1 cellular context compared by ENCODE assay signal in genomic region chr11:65540290-65541092, GRCh38.
TF ChIP-seq lines count a peak whose summit lies in the region.

No MANE protein-coding gene starts in this region.

TF ChIP-seq in K562, 482 proteins besides CTCF, POLR2A, EP300 and RAD21 (continued from another document and continues in another):
- no peak for TF ChIP-seq CUX1 (CRISPR knock-in tag; IDR thresholded peaks at IDR 0.05)
- no peak for TF ChIP-seq ZNF57 (CRISPR knock-in tag; IDR thresholded peaks at IDR 0.05)
- peak; percentile 84 for TF ChIP-seq SMAD4 (CRISPR knock-in tag; conservative IDR thresholded peaks at IDR 0.05)
- TF ChIP-seq MAFG (tag; conservative IDR thresholded peaks at IDR 0.05) = no peak
- TF ChIP-seq ZNF707 (CRISPR knock-in tag; conservative IDR thresholded peaks at IDR 0.05) = no peak
- TF ChIP-seq NFATC3 (IDR thresholded peaks at IDR 0.05) = peak; percentile 80; the same call in 1 of the 2 replicates
- TF ChIP-seq GTF2A2 (tag; IDR thresholded peaks at IDR 0.05) = no peak
- TF ChIP-seq, protein P1, sequence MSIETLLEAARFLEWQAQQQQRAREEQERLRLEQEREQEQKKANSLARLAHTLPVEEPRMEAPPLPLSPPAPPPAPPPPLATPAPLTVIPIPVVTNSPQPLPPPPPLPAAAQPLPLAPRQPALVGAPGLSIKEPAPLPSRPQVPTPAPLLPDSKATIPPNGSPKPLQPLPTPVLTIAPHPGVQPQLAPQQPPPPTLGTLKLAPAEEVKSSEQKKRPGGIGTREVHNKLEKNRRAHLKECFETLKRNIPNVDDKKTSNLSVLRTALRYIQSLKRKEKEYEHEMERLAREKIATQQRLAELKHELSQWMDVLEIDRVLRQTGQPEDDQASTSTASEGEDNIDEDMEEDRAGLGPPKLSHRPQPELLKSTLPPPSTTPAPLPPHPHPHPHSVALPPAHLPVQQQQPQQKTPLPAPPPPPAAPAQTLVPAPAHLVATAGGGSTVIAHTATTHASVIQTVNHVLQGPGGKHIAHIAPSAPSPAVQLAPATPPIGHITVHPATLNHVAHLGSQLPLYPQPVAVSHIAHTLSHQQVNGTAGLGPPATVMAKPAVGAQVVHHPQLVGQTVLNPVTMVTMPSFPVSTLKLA (conservative IDR thresholded peaks at IDR 0.05) = peak; percentile 81 to 90
- TF ChIP-seq BRF1 (IDR thresholded peaks at IDR 0.05; ENCODE audit: borderline replicate concordance, extremely low read depth, insufficient read length) = no peak
- peak; percentile 88 for TF ChIP-seq CC2D1A (IDR thresholded peaks at IDR 0.05)
- TF ChIP-seq ZNF668 (CRISPR knock-in tag; IDR thresholded peaks at IDR 0.05) = no peak
- no peak for TF ChIP-seq XRCC3 (IDR thresholded peaks at IDR 0.05)
- TF ChIP-seq ZNF785 (CRISPR knock-in tag; IDR thresholded peaks at IDR 0.05) = no peak
- peak; percentile 26; the same call in 1 of the 2 replicates for TF ChIP-seq ZBTB17 (CRISPR knock-in tag; IDR thresholded peaks at IDR 0.05)
- TF ChIP-seq ZNF507 (tag; conservative IDR thresholded peaks at IDR 0.05) = no peak
- no peak for TF ChIP-seq CCAR2 (IDR thresholded peaks at IDR 0.05; ENCODE audit: low read depth, low read length)
- TF ChIP-seq, protein P2, sequence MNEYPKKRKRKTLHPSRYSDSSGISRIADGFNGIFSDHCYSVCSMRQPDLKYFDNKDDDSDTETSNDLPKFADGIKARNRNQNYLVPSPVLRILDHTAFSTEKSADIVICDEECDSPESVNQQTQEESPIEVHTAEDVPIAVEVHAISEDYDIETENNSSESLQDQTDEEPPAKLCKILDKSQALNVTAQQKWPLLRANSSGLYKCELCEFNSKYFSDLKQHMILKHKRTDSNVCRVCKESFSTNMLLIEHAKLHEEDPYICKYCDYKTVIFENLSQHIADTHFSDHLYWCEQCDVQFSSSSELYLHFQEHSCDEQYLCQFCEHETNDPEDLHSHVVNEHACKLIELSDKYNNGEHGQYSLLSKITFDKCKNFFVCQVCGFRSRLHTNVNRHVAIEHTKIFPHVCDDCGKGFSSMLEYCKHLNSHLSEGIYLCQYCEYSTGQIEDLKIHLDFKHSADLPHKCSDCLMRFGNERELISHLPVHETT (CRISPR knock-in tag; conservative IDR thresholded peaks at IDR 0.05 in 1 of 2, IDR thresholded peaks at IDR 0.05 in 1 of 2) = peak in 1 of 2 experiments; percentile 93; a peak in 2 of 4 replicates
- no peak for TF ChIP-seq STAT5B (CRISPR knock-in tag; IDR thresholded peaks at IDR 0.05)
- peak; percentile 37 for TF ChIP-seq RBBP5 (IDR thresholded peaks at IDR 0.05; ENCODE audit: borderline replicate concordance, insufficient read depth, low read length, poor library complexity, severe bottlenecking)
- TF ChIP-seq SOX6 (IDR thresholded peaks at IDR 0.05) = peak; percentile 8; the same call in 1 of the 2 replicates
- TF ChIP-seq EGR1 (conservative IDR thresholded peaks at IDR 0.05) = peak; percentile 96
- TF ChIP-seq PRPF4 (IDR thresholded peaks at IDR 0.05; ENCODE audit: insufficient read depth, low read depth, low read length, poor library complexity, severe bottlenecking) = no peak
- TF ChIP-seq CLOCK (CRISPR knock-in tag; IDR thresholded peaks at IDR 0.05; ENCODE audit: borderline replicate concordance) = no peak
- TF ChIP-seq NFIX (CRISPR knock-in tag; IDR thresholded peaks at IDR 0.05; ENCODE audit: low read depth) = no peak
- TF ChIP-seq ZNF408 (CRISPR knock-in tag; IDR thresholded peaks at IDR 0.05; ENCODE audit: low read depth) = no peak
- no peak for TF ChIP-seq NCOA2 (IDR thresholded peaks at IDR 0.05; ENCODE audit: partially characterized antibody in 2 of 2)
- no peak for TF ChIP-seq TGIF2 (CRISPR knock-in tag; IDR thresholded peaks at IDR 0.05)
- TF ChIP-seq SP2 (IDR thresholded peaks at IDR 0.05; ENCODE audit: extremely low read depth, low read depth, low read length, poor library complexity, severe bottlenecking) = no peak
- TF ChIP-seq, protein P3, sequence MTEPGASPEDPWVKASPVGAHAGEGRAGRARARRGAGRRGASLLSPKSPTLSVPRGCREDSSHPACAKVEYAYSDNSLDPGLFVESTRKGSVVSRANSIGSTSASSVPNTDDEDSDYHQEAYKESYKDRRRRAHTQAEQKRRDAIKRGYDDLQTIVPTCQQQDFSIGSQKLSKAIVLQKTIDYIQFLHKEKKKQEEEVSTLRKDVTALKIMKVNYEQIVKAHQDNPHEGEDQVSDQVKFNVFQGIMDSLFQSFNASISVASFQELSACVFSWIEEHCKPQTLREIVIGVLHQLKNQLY (CRISPR knock-in tag; conservative IDR thresholded peaks at IDR 0.05) = no peak
- peak; percentile 27 for TF ChIP-seq ELF2 (CRISPR knock-in tag; IDR thresholded peaks at IDR 0.05)
- TF ChIP-seq TSC22D4 (tag; IDR thresholded peaks at IDR 0.05) = no peak
- no peak for TF ChIP-seq LEF1 (IDR thresholded peaks at IDR 0.05)
- TF ChIP-seq, protein P4, sequence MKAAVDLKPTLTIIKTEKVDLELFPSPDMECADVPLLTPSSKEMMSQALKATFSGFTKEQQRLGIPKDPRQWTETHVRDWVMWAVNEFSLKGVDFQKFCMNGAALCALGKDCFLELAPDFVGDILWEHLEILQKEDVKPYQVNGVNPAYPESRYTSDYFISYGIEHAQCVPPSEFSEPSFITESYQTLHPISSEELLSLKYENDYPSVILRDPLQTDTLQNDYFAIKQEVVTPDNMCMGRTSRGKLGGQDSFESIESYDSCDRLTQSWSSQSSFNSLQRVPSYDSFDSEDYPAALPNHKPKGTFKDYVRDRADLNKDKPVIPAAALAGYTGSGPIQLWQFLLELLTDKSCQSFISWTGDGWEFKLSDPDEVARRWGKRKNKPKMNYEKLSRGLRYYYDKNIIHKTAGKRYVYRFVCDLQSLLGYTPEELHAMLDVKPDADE (conservative IDR thresholded peaks at IDR 0.05; ENCODE audit: control insufficient read depth, low read depth, low read length) = peak; percentile 23; the same call in 1 of the 2 replicates
- no peak for TF ChIP-seq MEF2A (IDR thresholded peaks at IDR 0.05; ENCODE audit: control insufficient read depth, low read depth, low read length)
- no peak for TF ChIP-seq ZNF212 (CRISPR knock-in tag; IDR thresholded peaks at IDR 0.05)
- TF ChIP-seq ZZZ3 (IDR thresholded peaks at IDR 0.05) = no peak
- no peak for TF ChIP-seq ZBTB33 (CRISPR knock-in tag; IDR thresholded peaks at IDR 0.05)
- no peak; a peak in 1 of 4 replicates for TF ChIP-seq KDM4B (IDR thresholded peaks at IDR 0.05; ENCODE audit: borderline replicate concordance in 2 of 2, low read depth in 1 of 2)
- TF ChIP-seq TAF15 (IDR thresholded peaks at IDR 0.05; ENCODE audit: low read depth, low read length) = no peak
- no peak for TF ChIP-seq MECOM (CRISPR knock-in tag; IDR thresholded peaks at IDR 0.05)
- TF ChIP-seq ZNF780A (CRISPR knock-in tag; IDR thresholded peaks at IDR 0.05) = no peak
- TF ChIP-seq ZNF324 (CRISPR knock-in tag; IDR thresholded peaks at IDR 0.05) = no peak
- peak; percentile 50; the same call in 1 of the 2 replicates for TF ChIP-seq CEBPG (CRISPR knock-in tag; IDR thresholded peaks at IDR 0.05)
- peak in 1 of 2 experiments; percentile 70; a peak in 2 of 4 replicates for TF ChIP-seq CEBPG (tag; conservative IDR thresholded peaks at IDR 0.05 in 1 of 2, IDR thresholded peaks at IDR 0.05 in 1 of 2)
- TF ChIP-seq, protein P5, sequence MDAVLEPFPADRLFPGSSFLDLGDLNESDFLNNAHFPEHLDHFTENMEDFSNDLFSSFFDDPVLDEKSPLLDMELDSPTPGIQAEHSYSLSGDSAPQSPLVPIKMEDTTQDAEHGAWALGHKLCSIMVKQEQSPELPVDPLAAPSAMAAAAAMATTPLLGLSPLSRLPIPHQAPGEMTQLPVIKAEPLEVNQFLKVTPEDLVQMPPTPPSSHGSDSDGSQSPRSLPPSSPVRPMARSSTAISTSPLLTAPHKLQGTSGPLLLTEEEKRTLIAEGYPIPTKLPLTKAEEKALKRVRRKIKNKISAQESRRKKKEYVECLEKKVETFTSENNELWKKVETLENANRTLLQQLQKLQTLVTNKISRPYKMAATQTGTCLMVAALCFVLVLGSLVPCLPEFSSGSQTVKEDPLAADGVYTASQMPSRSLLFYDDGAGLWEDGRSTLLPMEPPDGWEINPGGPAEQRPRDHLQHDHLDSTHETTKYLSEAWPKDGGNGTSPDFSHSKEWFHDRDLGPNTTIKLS (IDR thresholded peaks at IDR 0.05; ENCODE audit: borderline replicate concordance, low read depth) = peak; percentile 35; the same call in 1 of the 2 replicates
- TF ChIP-seq ZNF274 (IDR thresholded peaks at IDR 0.05; ENCODE audit: borderline replicate concordance, low read depth, low read length) = no peak
- TF ChIP-seq, protein P6, sequence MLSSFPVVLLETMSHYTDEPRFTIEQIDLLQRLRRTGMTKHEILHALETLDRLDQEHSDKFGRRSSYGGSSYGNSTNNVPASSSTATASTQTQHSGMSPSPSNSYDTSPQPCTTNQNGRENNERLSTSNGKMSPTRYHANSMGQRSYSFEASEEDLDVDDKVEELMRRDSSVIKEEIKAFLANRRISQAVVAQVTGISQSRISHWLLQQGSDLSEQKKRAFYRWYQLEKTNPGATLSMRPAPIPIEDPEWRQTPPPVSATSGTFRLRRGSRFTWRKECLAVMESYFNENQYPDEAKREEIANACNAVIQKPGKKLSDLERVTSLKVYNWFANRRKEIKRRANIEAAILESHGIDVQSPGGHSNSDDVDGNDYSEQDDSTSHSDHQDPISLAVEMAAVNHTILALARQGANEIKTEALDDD (IDR thresholded peaks at IDR 0.05) = no peak
- no peak for TF ChIP-seq TRIM25 (IDR thresholded peaks at IDR 0.05; ENCODE audit: borderline replicate concordance)
